Comparison of ENCODE assay signal across 8 cellular contexts in genomic region chr2:195656131-195656858, GRCh38. TPM values are rescaled to one million over a fixed set of nuclear protein-coding genes. Genes with fewer than 3 reads are reported as not detected.
DNase-seq lines count a peak whose midpoint lies in the region; ATAC-seq and TF ChIP-seq lines count a peak whose summit lies in the region.

No MANE protein-coding gene starts in this region.

- ATAC-seq in RWPE2 (ENCODE audit: low read depth) (peak; percentile 48), HG03354 (IDR thresholded peaks at IDR 0.05; ENCODE audit: poor library complexity, severe bottlenecking, unreplicated experiment) (no peak)

- H3K9me3 ChIP-seq in RWPE2 (ENCODE audit: severe bottlenecking) (no peaks in the 10 kb centered on the region), esophagus muscularis mucosa (no peaks in the 10 kb centered on the region)

- no peak for TF ChIP-seq POLR2A in esophagus muscularis mucosa (IDR thresholded peaks at IDR 0.05; ENCODE audit: low read depth)

- H3K36me3 ChIP-seq in RWPE2 (ENCODE audit: low read depth) (peaks cover 8% of the 10 kb centered on the region; the same call in 1 of the 2 replicates), esophagus muscularis mucosa (no peaks in the 10 kb centered on the region), rectal smooth muscle tissue (ENCODE audit: control insufficient read depth, insufficient read depth, low read length) (no peaks in the 10 kb centered on the region)

- H3K27me3 ChIP-seq in RWPE2 (ENCODE audit: insufficient read depth, poor library complexity, severe bottlenecking): no peaks in the 10 kb centered on the region
- no peaks in the 10 kb centered on the region for H3K27me3 ChIP-seq in esophagus muscularis mucosa
- H3K27me3 ChIP-seq in rectal smooth muscle tissue (ENCODE audit: control insufficient read depth, insufficient read depth, low read length): no peaks in the 10 kb centered on the region

- H3K27ac ChIP-seq in RWPE2 (ENCODE audit: poor library complexity, severe bottlenecking): peak overlapping the region; percentile 81
- peak overlapping the region; percentile 79 to 100 (median 100) for H3K27ac ChIP-seq in esophagus muscularis mucosa (replicated peaks in 1 of 4)
- H3K27ac ChIP-seq in rectal smooth muscle tissue (ENCODE audit: low read depth, low read length): peak overlapping the region; percentile 94

- TF ChIP-seq CTCF in RWPE2 (IDR thresholded peaks at IDR 0.05; ENCODE audit: poor library complexity, severe bottlenecking): no peak
- TF ChIP-seq CTCF in esophagus muscularis mucosa (IDR thresholded peaks at IDR 0.05): no peak

- DNase-seq in NCI-H2196 (lab: John Stamatoyannopoulos, UW; ENCODE audit: unreplicated experiment): peak; percentile 34
- no peak for DNase-seq in NCI-H2196 treated with DMSO at 0.1 percent for 48 hours (lab: John Stamatoyannopoulos, UW; ENCODE audit: unreplicated experiment)
- DNase-seq in RWPE2 (ENCODE audit: low spot score): no peak
- no peak for DNase-seq in esophagus muscularis mucosa (ENCODE audit: extremely low spot score)
- no peak for DNase-seq in SHP77 (lab: John Stamatoyannopoulos, UW)
- no peak for DNase-seq in stimulated activated CD4-positive, alpha-beta T cell treated with anti-CD3 and anti-CD28 coated beads, Interleukin-2, amount 100 ng/mL, for 24 hours

- peak overlapping the region; percentile 52 for H3K9ac ChIP-seq in rectal smooth muscle tissue (ENCODE audit: low read length)

- H3K4me3 ChIP-seq in RWPE2 (ENCODE audit: severe bottlenecking): peak overlapping the region; percentile 81
- peak overlapping the region; percentile 95 to 99 (median 98) for H3K4me3 ChIP-seq in esophagus muscularis mucosa
- peak overlapping the region; percentile 95 for H3K4me3 ChIP-seq in rectal smooth muscle tissue (ENCODE audit: low read length)

- no peak for TF ChIP-seq EP300 in esophagus muscularis mucosa (IDR thresholded peaks at IDR 0.05)

- WGBS in esophagus muscularis mucosa: 35% methylated on average over 20 of the region's 20 CpGs

- intact Hi-C loops in esophagus muscularis mucosa (cut with DNase I): loop anchor here (5.0 kb wide), 1 partner anchor 79 kb away; no protein-coding TSS in a partner anchor

- peaks cover 22% of the 10 kb centered on the region for H3K4me1 ChIP-seq in RWPE2 (ENCODE audit: insufficient read depth, poor library complexity, severe bottlenecking)
- peaks cover 6 to 34% (median 32%) of the 10 kb centered on the region in 4 donors for H3K4me1 ChIP-seq in esophagus muscularis mucosa
- H3K4me1 ChIP-seq in rectal smooth muscle tissue (ENCODE audit: control insufficient read depth, insufficient read depth, low read length): no peaks in the 10 kb centered on the region

RNA-seq across cellular contexts. Expression of gene SLC39A10, which starts 0.7 kb away (rescaled TPM):
- 1 to 10 TPM; 7.1 to 9.5 (median 8.3) TPM for total RNA-seq in esophagus muscularis mucosa
